In the genomic region with DNA sequence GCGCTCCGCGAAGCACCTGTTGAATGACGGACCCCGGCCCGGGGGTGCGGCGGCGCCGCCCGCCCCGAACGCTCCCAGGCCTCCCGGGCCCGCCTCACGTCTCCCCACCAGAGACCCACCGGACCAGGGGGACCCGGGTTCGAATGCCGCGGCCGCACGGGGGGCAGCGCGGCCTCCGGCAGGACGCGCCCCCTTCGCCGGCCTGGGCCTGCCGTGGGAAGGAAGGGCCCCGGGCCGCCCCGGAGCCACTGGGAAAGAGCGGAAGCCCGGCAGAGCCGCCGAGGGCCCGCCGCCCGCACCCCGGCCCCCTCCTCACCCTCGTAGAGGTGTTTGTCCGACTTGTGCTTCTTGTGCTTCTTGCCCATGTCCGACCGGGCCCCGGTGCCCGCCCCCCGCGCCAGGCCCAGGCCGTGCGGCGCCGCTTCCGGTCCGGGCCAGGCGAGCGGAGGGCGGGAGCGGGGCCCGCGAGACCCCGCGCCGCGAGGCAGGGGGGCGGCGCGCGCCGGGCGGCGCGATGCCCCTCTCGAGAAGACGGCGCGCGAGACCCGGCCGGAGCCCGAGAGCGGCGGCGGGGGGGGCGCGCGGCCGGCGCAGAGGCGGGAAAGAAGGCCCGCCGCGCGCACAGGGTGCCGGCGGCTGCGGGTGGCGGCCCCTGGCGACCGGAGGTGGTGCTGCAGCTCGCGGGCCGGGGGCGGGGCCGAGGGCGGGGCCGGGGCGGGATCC, we compare ENCODE assay signal across 8 cellular contexts. TPM values are rescaled to one million over a fixed set of nuclear protein-coding genes. Genes with fewer than 3 reads are reported as not detected.
DNase-seq lines count a peak whose midpoint lies in the region; ATAC-seq and TF ChIP-seq lines count a peak whose summit lies in the region.

A gene (minus strand): TSS at position 579 of the 723 bp plus-strand sequence. CDS start 214 bp downstream, at position 365.

- no peak for TF ChIP-seq CTCF in SU-DHL-6 (IDR thresholded peaks at IDR 0.05; ENCODE audit: insufficient read depth, low read length, poor library complexity, severe bottlenecking)
- peak; percentile 77 for TF ChIP-seq CTCF in psoas muscle (IDR thresholded peaks at IDR 0.05)

- H3K27ac Mint-ChIP-seq in activated naive CD8-positive, alpha-beta T cell treated with anti-CD3 and anti-CD28 coated beads for 36 hours: peak within 1 kb of the TSS; percentile 84

- H3K27me3 ChIP-seq in SU-DHL-6 (ENCODE audit: low read length) (no peaks in the 10 kb centered on the region), psoas muscle (ENCODE audit: insufficient read depth in 3 of 3, low read length in 2 of 3) (no peaks in the 10 kb centered on the region)

- H3K27ac ChIP-seq in SU-DHL-6 (ENCODE audit: low read depth, low read length) (peak within 1 kb of the TSS; percentile 34; the same call in 1 of the 2 replicates), psoas muscle (peak within 1 kb of the TSS; percentile 82)

- DNase-seq in D341Med (ENCODE audit: low spot score): peak; percentile 95
- DNase-seq in HT-29 (ENCODE audit: low spot score): peak; percentile 51
- DNase-seq in activated naive CD8-positive, alpha-beta T cell treated with anti-CD3 and anti-CD28 coated beads for 36 hours: peak; percentile 79
- DNase-seq in left cardiac atrium: peak; percentile 60
- peak; percentile 69 to 80 for DNase-seq in psoas muscle
- DNase-seq in ureter (ENCODE audit: low spot score): peak; percentile 53

- peak within 1 kb of the TSS; percentile 96 for H3K9ac ChIP-seq in SU-DHL-6 (ENCODE audit: low read length)

- H3K4me1 ChIP-seq in psoas muscle: peaks cover 22% of the 10 kb centered on the region

- H3K9me3 ChIP-seq in SU-DHL-6 (ENCODE audit: insufficient read depth, low read length) (no peaks in the 10 kb centered on the region), psoas muscle (no peaks in the 10 kb centered on the region)

- intact Hi-C loops in left cardiac atrium (cut with DNase I) (loop anchor here in 1 of 2 donors (10.0 kb wide), 1 partner anchor 344 kb away; a partner anchor contains a TSS), psoas muscle (cut with DNase I) (loop anchor here (5.0 to 10.0 kb wide), 4 partner anchors 154 to 376 kb away; a partner anchor contains a TSS)

- peaks cover 21% of the 10 kb centered on the region for H3K36me3 ChIP-seq in SU-DHL-6 (ENCODE audit: low read length)
- peaks cover 0 to 39% of the 10 kb centered on the region in 2 donors for H3K36me3 ChIP-seq in psoas muscle (ENCODE audit: insufficient read depth in 1 of 2, low read depth in 1 of 2)

- H2AFZ ChIP-seq in SU-DHL-6 (ENCODE audit: low read depth, low read length, severe bottlenecking): peak within 1 kb of the TSS; percentile 97

- H3K4me3 Mint-ChIP-seq in activated naive CD8-positive, alpha-beta T cell treated with anti-CD3 and anti-CD28 coated beads for 36 hours: peak within 1 kb of the TSS; percentile 90

- peaks cover 17% of the 10 kb centered on the region for H3K36me3 Mint-ChIP-seq in activated naive CD8-positive, alpha-beta T cell treated with anti-CD3 and anti-CD28 coated beads for 36 hours

- peaks cover 49% of the 10 kb centered on the region for H3K79me2 ChIP-seq in SU-DHL-6 (ENCODE audit: insufficient read depth, low read length)

- peak within 1 kb of the TSS; percentile 91 for H3K4me2 ChIP-seq in SU-DHL-6 (ENCODE audit: low read depth, low read length, poor library complexity, severe bottlenecking)

- H3K4me1 Mint-ChIP-seq in activated naive CD8-positive, alpha-beta T cell treated with anti-CD3 and anti-CD28 coated beads for 36 hours: peaks cover 45% of the 10 kb centered on the region

- H4K20me1 ChIP-seq in SU-DHL-6 (ENCODE audit: low read depth, low read length): no peaks in the 10 kb centered on the region

- ATAC-seq in GM19468 (IDR thresholded peaks at IDR 0.05; ENCODE audit: extremely low read depth, unreplicated experiment): peak; percentile 44
- peak; percentile 80 to 82 for ATAC-seq in left cardiac atrium
- ATAC-seq in psoas muscle: peak; percentile 81 to 90 (median 84)

- no peaks in the 10 kb centered on the region for H3F3A ChIP-seq in SU-DHL-6 (ENCODE audit: insufficient read depth)

- no peaks in the 10 kb centered on the region for H3K9me2 ChIP-seq in SU-DHL-6 (replicated peaks; ENCODE audit: insufficient read depth, low read length)

- WGBS in psoas muscle, 3 donors: 0 to 1% (median 0%) methylated on average over 31 to 108 of the region's 109 CpGs

- H3K27me3 Mint-ChIP-seq in activated naive CD8-positive, alpha-beta T cell treated with anti-CD3 and anti-CD28 coated beads for 36 hours: no peaks in the 10 kb centered on the region

- no peaks in the 10 kb centered on the region for H3K9me3 Mint-ChIP-seq in activated naive CD8-positive, alpha-beta T cell treated with anti-CD3 and anti-CD28 coated beads for 36 hours

- H3K4me3 ChIP-seq in SU-DHL-6 (ENCODE audit: insufficient read depth, low read length, poor library complexity, severe bottlenecking): peak within 1 kb of the TSS; percentile 96
- peak within 1 kb of the TSS; percentile 94 for H3K4me3 ChIP-seq in psoas muscle

RNA-seq across cellular contexts. Expression of the gene that starts here (rescaled TPM):
- 50.0 and 62.7 TPM in 2 replicates for total RNA-seq in HT-29 (2014; rRNA removed; shearing (Covaris generic))
- 10 to 100 TPM; 93.6 to 98.5 TPM for total RNA-seq in activated naive CD8-positive, alpha-beta T cell treated with anti-CD3 and anti-CD28 coated beads for 36 hours
- total RNA-seq in left cardiac atrium (10 to 100 TPM; 41.7 to 43.4 TPM), psoas muscle (10 to 100 TPM; 47.5 to 77.1 (median 52.4) TPM), ureter (63.7 TPM)
- polyA plus RNA-seq in psoas muscle: 10 to 100 TPM; 32.4 to 56.4 (median 48.9) TPM

Comparison
In these comparisons a context has a peak if more than half of its experiments do, and no peak if none do; other contexts are left out.
1. Peak in every context shown above with its lines: DNase-seq, ATAC-seq, H3K4me3 ChIP-seq and H3K27ac ChIP-seq.